In the genomic region with DNA sequence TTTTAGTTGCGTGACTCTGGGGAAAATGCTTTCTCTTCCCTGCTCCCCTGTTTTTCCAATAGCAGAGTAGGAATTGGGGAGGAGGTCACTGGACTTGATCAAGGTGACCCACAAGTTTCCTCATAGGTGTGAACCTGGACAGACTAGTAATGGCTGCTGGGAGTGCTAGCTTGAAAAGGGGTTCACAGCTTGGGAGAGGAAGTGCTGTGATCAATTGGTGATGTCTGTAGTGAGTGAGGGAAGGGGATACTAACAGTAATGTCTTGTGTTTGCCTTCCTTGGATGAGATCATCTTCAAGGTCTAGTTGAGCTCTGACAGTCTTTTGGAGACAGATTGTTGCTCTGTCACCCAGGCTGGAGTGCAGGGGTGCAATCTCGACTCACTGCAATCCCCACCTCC, we compare ENCODE assay signal across 13 cellular contexts. TPM values are rescaled to one million over a fixed set of nuclear protein-coding genes. Genes with fewer than 3 reads are reported as not detected.
DNase-seq lines count a peak whose midpoint lies in the region; ATAC-seq, FAIRE-seq and TF ChIP-seq lines count a peak whose summit lies in the region.
"Had no signal": no experiment of that assay in that cellular context is flagged by ENCODE, and none has a peak within 500 bp of the region (broad histone marks: within the 10 kb centered on the region; RNA-seq: fewer than 3 reads in every experiment).

No MANE protein-coding gene starts in this region.

- TF ChIP-seq POLR2A in GM12891 (IDR thresholded peaks at IDR 0.05; ENCODE audit: low read depth, low read length) = no peak

- peak overlapping the region; percentile 90 to 99 (median 98); a peak in 21 of 22 replicates for H3K4me2 ChIP-seq in BLaER1 treated with 17β-estradiol and CSF1 and Interleukin-3, amounts not matched to agents 10 nM and 100 nM

- H4K20me1 ChIP-seq in BLaER1 treated with 17β-estradiol and CSF1 and Interleukin-3, amounts not matched to agents 10 nM and 100 nM = peaks cover 13 to 51% (median 22%) of the 10 kb centered on the region in 11 experiments; a peak in 20 of 22 replicates

- H3K27me3 Mint-ChIP-seq in WTC11 (ENCODE audit: low read depth) = no peaks in the 10 kb centered on the region; the same call in 1 of the 2 replicates
- H3K27me3 Mint-ChIP-seq in immature natural killer cell (ENCODE audit: low read depth in 3 of 3) = peaks cover 7 to 15% (median 11%) of the 10 kb centered on the region in 3 donors

- no peaks in the 10 kb centered on the region for H3K9me3 Mint-ChIP-seq in WTC11
- H3K9me3 Mint-ChIP-seq in immature natural killer cell = no peaks in the 10 kb centered on the region

- DNase-seq in GM12891 (ENCODE audit: insufficient read length, low spot score) = no peak
- DNase-seq in WTC11 (ENCODE audit: low spot score) = no peak
- no peak for DNase-seq in immature natural killer cell
- DNase-seq in stimulated activated CD4-positive, alpha-beta T cell treated with anti-CD3 and anti-CD28 coated beads, Interleukin-4, amount 100 ng/mL, for 24 hours = no peak
- no peak for DNase-seq in KBM-7
- DNase-seq: body of pancreas, kidney glomerular epithelial cell, MV-4-11, T1000 had no signal

- no peak overlapping the region for H3K27ac Mint-ChIP-seq in WTC11
- H3K27ac Mint-ChIP-seq in immature natural killer cell = peak overlapping the region in 5 of 6 donors; percentile 25 to 93 (median 61)

- FAIRE-seq in GM12891 (lab: Jason Lieb, UNC) = no peak
- FAIRE-seq: D721Med had no signal

- H3K27ac ChIP-seq in BLaER1 treated with 17β-estradiol and CSF1 and Interleukin-3, amounts not matched to agents 10 nM and 100 nM = peak overlapping the region in 6 of 11 experiments; percentile 71 to 83 (median 78); a peak in 6 of 22 replicates
- H3K27ac ChIP-seq: body of pancreas had no signal

- no peak for TF ChIP-seq CTCF in WTC11 (IDR thresholded peaks at IDR 0.05)

- no peaks in the 10 kb centered on the region for H3K27me3 ChIP-seq in BLaER1 treated with 17β-estradiol and CSF1 and Interleukin-3, amounts not matched to agents 10 nM and 100 nM
- H3K27me3 ChIP-seq: body of pancreas had no signal

- peaks cover 29% of the 10 kb centered on the region for H3K36me3 Mint-ChIP-seq in WTC11
- peaks cover 0 to 5% (median 3%) of the 10 kb centered on the region in 3 donors for H3K36me3 Mint-ChIP-seq in immature natural killer cell

- CTCF ChIA-PET in WTC11 (lab: Charles Lee) = interaction anchor here (1.2 kb wide), 1 partner anchor 12 kb away, joined by 3 read pairs; no protein-coding TSS in a partner anchor

- POLR2A ChIA-PET in WTC11 (lab: Charles Lee) = no interaction called here

- H3K9ac ChIP-seq in BLaER1 treated with 17β-estradiol and CSF1 and Interleukin-3, amounts not matched to agents 10 nM and 100 nM = peak overlapping the region; percentile 81 to 90 (median 87); a peak in 19 of 22 replicates

- no peak for ATAC-seq in WTC11
- ATAC-seq in GM21515 (IDR thresholded peaks at IDR 0.05; ENCODE audit: unreplicated experiment) = no peak
- no peak for ATAC-seq in HG03342 (IDR thresholded peaks at IDR 0.05; ENCODE audit: unreplicated experiment)
- ATAC-seq: body of pancreas had no signal

- H3K4me1 ChIP-seq in BLaER1 treated with 17β-estradiol and CSF1 and Interleukin-3, amounts not matched to agents 10 nM and 100 nM = peaks cover 37 to 68% (median 41%) of the 10 kb centered on the region in 10 experiments

- H3K4me3 ChIP-seq in BLaER1 treated with 17β-estradiol and CSF1 and Interleukin-3, amounts not matched to agents 10 nM and 100 nM = peak overlapping the region in 8 of 10 experiments; percentile 78 to 95 (median 84); a peak in 9 of 20 replicates
- H3K4me3 ChIP-seq: body of pancreas had no signal

- H3K36me3 ChIP-seq in BLaER1 treated with 17β-estradiol and CSF1 and Interleukin-3, amounts not matched to agents 10 nM and 100 nM = peaks cover 15 to 58% (median 44%) of the 10 kb centered on the region in 11 experiments

- H3K4me3 Mint-ChIP-seq in WTC11 (peak overlapping the region; percentile 98), immature natural killer cell (peak overlapping the region; percentile 96 to 99 (median 97))

- H3K9me3 ChIP-seq in BLaER1 treated with 17β-estradiol and CSF1 and Interleukin-3, amounts not matched to agents 10 nM and 100 nM (replicated peaks in 1 of 11) = no peaks in the 10 kb centered on the region
- H3K9me3 ChIP-seq: body of pancreas had no signal

- H3K4me1 Mint-ChIP-seq in WTC11 (peaks cover 20% of the 10 kb centered on the region), immature natural killer cell (peaks cover 49 to 51% of the 10 kb centered on the region in 2 donors)

- in situ Hi-C loops in KBM-7 (cut with MboI; ENCODE audit: low pct_unique_long_range_greater_than_20kb, low sequenced_read_pairs) = no loop called here

TF ChIP-seq in GM12891, 5 proteins besides CTCF, POLR2A, EP300 and RAD21:
- TF ChIP-seq SPI1 (IDR thresholded peaks at IDR 0.05; ENCODE audit: low read depth, low read length) = peak; percentile 56
- no peak for TF ChIP-seq PAX5 (IDR thresholded peaks at IDR 0.05; ENCODE audit: insufficient read depth, low read length, severe bottlenecking)
- TF ChIP-seq TAF1 (IDR thresholded peaks at IDR 0.05; ENCODE audit: low read depth, low read length) = no peak
TF ChIP-seq in GM12891: peak in this region for 1.

TF ChIP-seq in WTC11, 78 proteins besides CTCF, POLR2A, EP300 and RAD21:
- TF ChIP-seq, protein P1, sequence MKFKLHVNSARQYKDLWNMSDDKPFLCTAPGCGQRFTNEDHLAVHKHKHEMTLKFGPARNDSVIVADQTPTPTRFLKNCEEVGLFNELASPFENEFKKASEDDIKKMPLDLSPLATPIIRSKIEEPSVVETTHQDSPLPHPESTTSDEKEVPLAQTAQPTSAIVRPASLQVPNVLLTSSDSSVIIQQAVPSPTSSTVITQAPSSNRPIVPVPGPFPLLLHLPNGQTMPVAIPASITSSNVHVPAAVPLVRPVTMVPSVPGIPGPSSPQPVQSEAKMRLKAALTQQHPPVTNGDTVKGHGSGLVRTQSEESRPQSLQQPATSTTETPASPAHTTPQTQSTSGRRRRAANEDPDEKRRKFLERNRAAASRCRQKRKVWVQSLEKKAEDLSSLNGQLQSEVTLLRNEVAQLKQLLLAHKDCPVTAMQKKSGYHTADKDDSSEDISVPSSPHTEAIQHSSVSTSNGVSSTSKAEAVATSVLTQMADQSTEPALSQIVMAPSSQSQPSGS (CRISPR knock-in tag; IDR thresholded peaks at IDR 0.05; ENCODE audit: borderline replicate concordance, low read depth) = no peak

RNA-seq across cellular contexts. Expression of gene BCL2L12, which starts 1.7 kb away (rescaled TPM):
- 49.7 TPM for polyA plus RNA-seq in GM12891 (2012; ENCODE audit: low read depth, missing spikeins)
- 139 to 146 TPM (median 140 TPM) in 3 replicates for total RNA-seq in WTC11 (2021)
- 10 to 100 TPM; 12.0 to 21.1 (median 20.4) TPM for polyA plus RNA-seq in immature natural killer cell

RNA-seq across cellular contexts. Expression of gene IRF3, which starts 1.8 kb away (rescaled TPM):
- polyA plus RNA-seq in GM12891 (2012; ENCODE audit: low read depth, missing spikeins) = 99.2 TPM
- total RNA-seq in WTC11 (2021) = 149 to 165 TPM (median 154 TPM) in 3 replicates
- 10 to 100 TPM; 63.8 to 82.0 (median 78.9) TPM for polyA plus RNA-seq in immature natural killer cell

RNA-seq across cellular contexts. Expression of gene PRMT1, which starts 9.6 kb away (rescaled TPM):
- polyA plus RNA-seq in GM12891 (2012; ENCODE audit: low read depth, missing spikeins) = 282 TPM
- total RNA-seq in WTC11 (2021) = 500 to 527 TPM (median 518 TPM) in 3 replicates
- 100 to 1,000 TPM; 125 to 204 (median 188) TPM for polyA plus RNA-seq in immature natural killer cell

RNA-seq across cellular contexts. Expression of gene ADM5, which starts 21.9 kb away (rescaled TPM):
- 5.5 TPM for polyA plus RNA-seq in GM12891 (2012; ENCODE audit: low read depth, missing spikeins)
- 5.9 to 6.7 TPM (median 6.2 TPM) in 3 replicates for total RNA-seq in WTC11 (2021)
- under 1 TPM in 1 of 3 donors, not detected in 2; 0.28 TPM for polyA plus RNA-seq in immature natural killer cell

RNA-seq across cellular contexts. Expression of gene CPT1C, which starts 23.4 kb away (rescaled TPM):
- not detected for polyA plus RNA-seq in GM12891 (2012; ENCODE audit: low read depth, missing spikeins)
- total RNA-seq in WTC11 (2021) = 74.6 to 89.5 TPM (median 85.4 TPM) in 3 replicates
- polyA plus RNA-seq in immature natural killer cell = not detected
